Comparison of ENCODE assay signal across 23 cellular contexts in the genomic region with DNA sequence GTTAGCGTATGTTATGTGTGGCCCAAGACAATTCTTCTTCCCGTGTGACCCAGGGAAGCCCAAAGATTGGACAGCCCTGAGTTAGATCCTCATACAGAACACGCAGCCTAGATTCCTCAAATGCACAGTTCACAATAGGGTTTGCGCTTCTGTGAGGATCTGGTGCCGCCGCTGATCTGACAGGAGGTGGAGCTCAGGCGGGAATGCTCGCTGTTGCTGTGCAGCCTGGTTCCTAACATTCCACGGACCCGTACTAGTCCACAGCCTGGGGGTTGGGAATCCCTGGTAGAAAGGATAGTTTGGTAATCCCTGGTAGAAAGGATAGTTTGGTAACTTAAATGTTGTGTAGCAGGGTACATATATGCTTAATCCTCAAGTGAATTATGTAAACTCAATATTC.
"Had no signal": no experiment of that assay in that cellular context is flagged by ENCODE, and none has a peak within 500 bp of the region (broad histone marks: within the 10 kb centered on the region; RNA-seq: fewer than 3 reads in every experiment).

No MANE protein-coding gene starts in this region.

- ATAC-seq: K562 had no signal

- H3K4me2 ChIP-seq: KMS-11 had no signal

- H3K36me3 ChIP-seq: SJSA1 had no signal

- H3K9ac ChIP-seq: KMS-11 had no signal

- H3K27me3 ChIP-seq: SJSA1 had no signal

- DNase-seq: Kasumi-1, MV-4-11, NCI-H1048, NCI-H1105, NCI-H1417, NCI-H1436 treated with DMSO at 0.1 percent for 48 hours, NCI-H1694, NCI-H187 treated with DMSO at 0.1 percent for 48 hours, NCI-H2029 treated with DMSO at 0.1 percent for 48 hours, NCI-H2171 treated with DMSO at 0.1 percent for 48 hours, NCI-H345, NCI-H446 treated with DMSO at 0.1 percent for 48 hours, NCI-H510A treated with DMSO at 0.1 percent for 48 hours, NCI-H526, Right ventricle myocardium superior, RPMI8226, SIG-M5, SW 1271 had no signal

- H3K27ac ChIP-seq: KMS-11, SJSA1, SK-N-MC had no signal

- FAIRE-seq: K562, RCC 7860 had no signal

- H3K4me3 ChIP-seq: K562, SJSA1, SK-N-MC had no signal
